Comparison of ENCODE assay signal across 10 cellular contexts in the genomic region with DNA sequence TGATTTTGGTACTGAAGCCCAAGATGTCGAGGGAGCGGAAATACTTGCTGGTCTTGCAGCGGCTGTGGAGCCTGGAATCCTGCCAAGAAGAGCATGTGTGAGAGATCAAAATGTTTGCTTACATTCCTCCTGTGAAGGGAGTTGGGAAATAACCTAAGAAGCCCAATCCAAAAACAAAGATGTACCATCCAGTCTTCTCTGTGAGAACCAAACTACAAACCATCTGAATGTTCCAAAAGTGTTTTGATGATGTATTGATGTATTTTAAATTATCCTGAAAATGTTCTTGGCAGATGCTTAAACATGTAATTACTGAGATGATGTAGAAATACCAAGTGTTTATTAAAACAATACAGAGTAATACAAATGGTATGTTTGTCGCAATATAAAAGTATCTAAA. TPM values are rescaled to one million over a fixed set of nuclear protein-coding genes. Genes with fewer than 3 reads are reported as not detected.
DNase-seq lines count a peak whose midpoint lies in the region; ATAC-seq and TF ChIP-seq lines count a peak whose summit lies in the region.
"Had no signal": no experiment of that assay in that cellular context is flagged by ENCODE, and none has a peak within 500 bp of the region (broad histone marks: within the 10 kb centered on the region; RNA-seq: fewer than 3 reads in every experiment).

No MANE protein-coding gene starts in this region.

- H3K4me3 ChIP-seq in colonic mucosa (no peak overlapping the region), lower leg skin (ENCODE audit: low read depth, poor library complexity, severe bottlenecking) (no peak overlapping the region), Karpas-422 (ENCODE audit: low read length) (no peak overlapping the region)

- H3K4me1 ChIP-seq in colonic mucosa (no peaks in the 10 kb centered on the region), Karpas-422 (ENCODE audit: low read length) (no peaks in the 10 kb centered on the region)

- TF ChIP-seq POLR2A in lower leg skin (IDR thresholded peaks at IDR 0.05) = no peak

- H3K4me2 ChIP-seq in Karpas-422 (ENCODE audit: low read depth, low read length, poor library complexity, severe bottlenecking) = no peak overlapping the region

- no peaks in the 10 kb centered on the region for H3K36me3 ChIP-seq in colonic mucosa
- no peaks in the 10 kb centered on the region for H3K36me3 ChIP-seq in Karpas-422 (ENCODE audit: insufficient read depth, low read length)

- H3K4me3 Mint-ChIP-seq in activated naive CD8-positive, alpha-beta T cell treated with anti-CD3 and anti-CD28 coated beads, Interleukin-2, amount 50 U/mL, for 24 hours = no peak overlapping the region

- H3K36me3 Mint-ChIP-seq in activated naive CD8-positive, alpha-beta T cell treated with anti-CD3 and anti-CD28 coated beads, Interleukin-2, amount 50 U/mL, for 24 hours (ENCODE audit: low read depth) = no peaks in the 10 kb centered on the region

- no peak overlapping the region for H3K9ac ChIP-seq in colonic mucosa (ENCODE audit: low read depth in 2 of 2, low read length in 2 of 2)
- no peak overlapping the region for H3K9ac ChIP-seq in Karpas-422 (ENCODE audit: low read length)

- H3K27me3 ChIP-seq in colonic mucosa (no peaks in the 10 kb centered on the region), Karpas-422 (ENCODE audit: low read length) (no peaks in the 10 kb centered on the region)

- DNase-seq in A172 (ENCODE audit: low spot score) (peak; percentile 25), NCI-H1417 treated with DMSO at 0.1 percent for 48 hours (lab: John Stamatoyannopoulos, UW) (peak; percentile 1), colonic mucosa (peak; percentile 71), lower leg skin (ENCODE audit: low spot score in 2 of 2) (peak; percentile 93 to 96), Karpas-422 (no peak), CD1c-positive myeloid dendritic cell (ENCODE audit: extremely low spot score) (no peak)
- no peak for DNase-seq in activated naive CD8-positive, alpha-beta T cell treated with anti-CD3 and anti-CD28 coated beads, Interleukin-2, amount 50 U/mL, for 24 hours
- DNase-seq: C1 segment of cervical spinal cord, NCI-H187 treated with DMSO at 0.1 percent for 48 hours had no signal

- no peaks in the 10 kb centered on the region for H3K9me2 ChIP-seq in Karpas-422 (replicated peaks; ENCODE audit: insufficient read depth, low read length)

- no peak overlapping the region for H2AFZ ChIP-seq in Karpas-422 (ENCODE audit: low read length)

- TF ChIP-seq CTCF in colonic mucosa (IDR thresholded peaks at IDR 0.05) (no peak), lower leg skin (IDR thresholded peaks at IDR 0.05) (no peak)

- 18 to 21% methylated on average over 4 of the region's 4 CpGs for WGBS in lower leg skin, 2 donors

- no peaks in the 10 kb centered on the region for H4K20me1 ChIP-seq in Karpas-422 (ENCODE audit: insufficient read depth, low read depth, low read length)

- no peak overlapping the region for H3K27ac Mint-ChIP-seq in activated naive CD8-positive, alpha-beta T cell treated with anti-CD3 and anti-CD28 coated beads, Interleukin-2, amount 50 U/mL, for 24 hours

- H3K4me1 Mint-ChIP-seq in activated naive CD8-positive, alpha-beta T cell treated with anti-CD3 and anti-CD28 coated beads, Interleukin-2, amount 50 U/mL, for 24 hours = no peaks in the 10 kb centered on the region

- H3K9me3 Mint-ChIP-seq in activated naive CD8-positive, alpha-beta T cell treated with anti-CD3 and anti-CD28 coated beads, Interleukin-2, amount 50 U/mL, for 24 hours = peaks cover 24% of the 10 kb centered on the region

- intact Hi-C loops in colonic mucosa (cut with DNase I) (no loop called here), lower leg skin (cut with DNase I; ENCODE audit: low total_unique reads) (no loop called here)

- H3K27me3 Mint-ChIP-seq in activated naive CD8-positive, alpha-beta T cell treated with anti-CD3 and anti-CD28 coated beads, Interleukin-2, amount 50 U/mL, for 24 hours = no peaks in the 10 kb centered on the region

- no peak for ATAC-seq in activated naive CD8-positive, alpha-beta T cell treated with anti-CD3 and anti-CD28 coated beads, Interleukin-2, amount 50 U/mL, for 24 hours
- no peak for ATAC-seq in GM19467 (IDR thresholded peaks at IDR 0.05; ENCODE audit: unreplicated experiment)

- H3K79me2 ChIP-seq in Karpas-422 (ENCODE audit: low read length) = no peaks in the 10 kb centered on the region

- peak overlapping the region; percentile 4 for H3K27ac ChIP-seq in colonic mucosa
- H3K27ac ChIP-seq in Karpas-422 (ENCODE audit: low read length) = no peak overlapping the region

- H3K9me3 ChIP-seq in colonic mucosa = no peaks in the 10 kb centered on the region
- H3K9me3 ChIP-seq in Karpas-422 (ENCODE audit: low read length) = no peaks in the 10 kb centered on the region

RNA-seq across cellular contexts. Expression of a gene that starts 10.1 kb away (rescaled TPM):
- not detected in 2 replicates for total RNA-seq in A172 (2014; rRNA removed; shearing (Covaris generic))
- under 1 TPM; 0.16 to 0.17 TPM for total RNA-seq in colonic mucosa
- under 1 TPM in 1 of 4 donors, not detected in 3; 0.16 TPM for total RNA-seq in lower leg skin
- not detected in 2 replicates for total RNA-seq in Karpas-422 (2014; rRNA removed; shearing (Covaris generic); ENCODE audit: low replicate concordance)

RNA-seq across cellular contexts. Expression of a gene that starts 20.3 kb away (rescaled TPM):
- not detected in 2 replicates for total RNA-seq in A172 (2014; rRNA removed; shearing (Covaris generic))
- total RNA-seq in colonic mucosa = 10 to 100 TPM; 46.1 to 62.3 TPM
- 100 to 1,000 TPM; 247 to 331 (median 292) TPM for total RNA-seq in lower leg skin
- not detected in 2 replicates for total RNA-seq in Karpas-422 (2014; rRNA removed; shearing (Covaris generic); ENCODE audit: low replicate concordance)

RNA-seq across cellular contexts. Expression of a gene that starts 51.6 kb away (rescaled TPM):
- 0.05 TPM in 1 of 2 replicates, not detected in the other for total RNA-seq in A172 (2014; rRNA removed; shearing (Covaris generic))
- total RNA-seq in colonic mucosa (100 to 1,000 TPM; 140 to 240 TPM), lower leg skin (1 to 10 TPM in 1 of 4 donors, under 1 TPM in 1, not detected in 2; 0.68 to 1.2 TPM)
- total RNA-seq in Karpas-422 (2014; rRNA removed; shearing (Covaris generic); ENCODE audit: low replicate concordance) = not detected in 2 replicates

Comparison
In these comparisons a context has a peak if more than half of its experiments do, and no peak if none do; other contexts are left out.
1. DNase-seq: peak in A172 (single experiment), NCI-H1417 treated with DMSO at 0.1 percent for 48 hours (single experiment), colonic mucosa (single experiment) and lower leg skin (2 of 2); none in activated naive CD8-positive, alpha-beta T cell treated with anti-CD3 and anti-CD28 coated beads, Interleukin-2, amount 50 U/mL, for 24 hours (single experiment), Karpas-422 (single experiment) and CD1c-positive myeloid dendritic cell (single experiment).
2. RNA of a gene that starts 20.3 kb away (total RNA-seq): 247 to 331 TPM in lower leg skin and 46.1 to 62.3 TPM in colonic mucosa; not detected in A172 and not detected in Karpas-422; every median in the first group is over 10 times any median in the second.
3. RNA of a gene that starts 51.6 kb away (total RNA-seq): 140 to 240 TPM in colonic mucosa; 0.68 to 1.2 TPM in lower leg skin, 0.05 TPM in A172 and not detected in Karpas-422; every median in the first group is over 10 times any median in the second.